In genomic region chr1:15684468-15685283, GRCh38 we compare ENCODE assay signal across 8 cellular contexts. TPM values are rescaled to one million over a fixed set of nuclear protein-coding genes. Genes with fewer than 3 reads are reported as not detected.
A peak's percentile ranks its signal among the peaks of the same experiment; 100 is the strongest.
DNase-seq lines count a peak whose midpoint lies in the region; ATAC-seq and TF ChIP-seq lines count a peak whose summit lies in the region.

No MANE protein-coding gene starts in this region.

- POLR2A ChIA-PET in MCF 10A (lab: Yijun Ruan, JAX): interaction anchor here (0.5 to 4.0 kb wide), 11 partner anchors 9 to 164 kb away, joined by 3 to 30 read pairs (median 4); partner anchors contain the start of gene DDI2

- H3K27ac ChIP-seq in SU-DHL-6 (ENCODE audit: low read depth, low read length): peak overlapping the region; percentile 59

- H3K36me3 Mint-ChIP-seq in MCF 10A (ENCODE audit: insufficient read depth, unreplicated experiment) (peaks cover 9% of the 10 kb centered on the region), immature natural killer cell (no peaks in the 10 kb centered on the region)

- H3K36me3 ChIP-seq in ES-I3 (ENCODE audit: insufficient read depth, low read length) (peaks cover 3% of the 10 kb centered on the region; the same call in 1 of the 2 replicates), SU-DHL-6 (ENCODE audit: low read length) (no peaks in the 10 kb centered on the region)

- DNase-seq in MCF 10A (ENCODE audit: unreplicated experiment) (no peak), immature natural killer cell (peak; percentile 26 to 33 (median 31))
- peak; percentile 33 for DNase-seq in stimulated activated CD4-positive, alpha-beta T cell treated with anti-CD3 and anti-CD28 coated beads, Interleukin-1b, Interleukin-23, amount 100 ng/mL, for 48 hours

- peak overlapping the region; percentile 99 for H3K27ac Mint-ChIP-seq in MCF 10A (ENCODE audit: low read depth, unreplicated experiment)
- peak overlapping the region; percentile 88 to 96 (median 93) for H3K27ac Mint-ChIP-seq in immature natural killer cell

- intact Hi-C loops in MCF 10A (cut with micrococcal nuclease): loop anchor here (1.0 kb wide), 1 partner anchor 29 kb away; no protein-coding TSS in a partner anchor

- H3K4me3 ChIP-seq in SU-DHL-6 (ENCODE audit: insufficient read depth, low read length, poor library complexity, severe bottlenecking): peak overlapping the region; percentile 77

- H3K9me3 ChIP-seq in ES-I3 (ENCODE audit: control insufficient read depth, insufficient read depth, low read length) (no peaks in the 10 kb centered on the region), SU-DHL-6 (ENCODE audit: insufficient read depth, low read length) (no peaks in the 10 kb centered on the region)

- H3K9ac ChIP-seq in ES-I3 (ENCODE audit: low read depth, low read length): peak overlapping the region; percentile 75
- H3K9ac ChIP-seq in SU-DHL-6 (ENCODE audit: low read length): peak overlapping the region; percentile 67

- H3K79me2 ChIP-seq in SU-DHL-6 (ENCODE audit: insufficient read depth, low read length): peaks cover 49% of the 10 kb centered on the region

- H3K9me2 ChIP-seq in SU-DHL-6 (replicated peaks; ENCODE audit: insufficient read depth, low read length): no peaks in the 10 kb centered on the region

- no peaks in the 10 kb centered on the region for H4K20me1 ChIP-seq in SU-DHL-6 (ENCODE audit: low read depth, low read length)

- no peaks in the 10 kb centered on the region for H3K9me3 Mint-ChIP-seq in MCF 10A (ENCODE audit: unreplicated experiment)
- H3K9me3 Mint-ChIP-seq in immature natural killer cell: no peaks in the 10 kb centered on the region

- H3K27me3 Mint-ChIP-seq in MCF 10A (ENCODE audit: insufficient read depth, unreplicated experiment) (no peaks in the 10 kb centered on the region), immature natural killer cell (ENCODE audit: low read depth in 3 of 3) (peaks cover 0 to 6% (median 5%) of the 10 kb centered on the region in 3 donors)

- no TSS peak for BruUV-seq in MCF 10A (replicated peaks; lab: Mats Ljungman, UMichigan)

- H3K4me2 ChIP-seq in SU-DHL-6 (ENCODE audit: low read depth, low read length, poor library complexity, severe bottlenecking): peak overlapping the region; percentile 63

- H3F3A ChIP-seq in SU-DHL-6 (ENCODE audit: insufficient read depth): peaks cover 13% of the 10 kb centered on the region

- ATAC-seq in HG02759 (IDR thresholded peaks at IDR 0.05; ENCODE audit: unreplicated experiment): peak; percentile 37
- ATAC-seq in GM21786 (IDR thresholded peaks at IDR 0.05; ENCODE audit: unreplicated experiment): no peak
- no peak for ATAC-seq in GM21515 (IDR thresholded peaks at IDR 0.05; ENCODE audit: unreplicated experiment)

- CTCF ChIA-PET in MCF 10A (lab: Yijun Ruan, JAX): interaction anchor here (1.0 kb wide), 1 partner anchor 89 kb away, joined by 4 read pairs; no protein-coding TSS in a partner anchor

- TF ChIP-seq CTCF in SU-DHL-6 (IDR thresholded peaks at IDR 0.05; ENCODE audit: insufficient read depth, low read length, poor library complexity, severe bottlenecking) (no peak), MCF 10A (IDR thresholded peaks at IDR 0.05; ENCODE audit: unreplicated experiment) (no peak)

- H3K4me1 ChIP-seq in ES-I3 (ENCODE audit: insufficient read depth, low read length): peaks cover 14% of the 10 kb centered on the region; the same call in 1 of the 2 replicates

- H2AFZ ChIP-seq in SU-DHL-6 (ENCODE audit: low read depth, low read length, severe bottlenecking): peak overlapping the region; percentile 55

- H3K4me1 Mint-ChIP-seq in MCF 10A (ENCODE audit: insufficient read depth, unreplicated experiment) (peaks cover 39% of the 10 kb centered on the region), immature natural killer cell (peaks cover 27 to 29% of the 10 kb centered on the region in 2 donors)

- no peaks in the 10 kb centered on the region for H3K27me3 ChIP-seq in SU-DHL-6 (ENCODE audit: low read length)

- H3K4me3 Mint-ChIP-seq in MCF 10A (ENCODE audit: unreplicated experiment) (peak overlapping the region; percentile 79), immature natural killer cell (peak overlapping the region; percentile 89 to 91 (median 90))

RNA-seq across cellular contexts. Expression of gene PLEKHM2, which starts 0.6 kb away (rescaled TPM):
- 51.5 and 65.8 TPM in 2 replicates for total RNA-seq in MCF 10A (2022)
- polyA plus RNA-seq in immature natural killer cell: 1 to 10 TPM; 1.7 to 4.7 (median 3.2) TPM

RNA-seq across cellular contexts. Expression of gene SLC25A34, which starts 51.4 kb away (rescaled TPM):
- 0.79 and 1.3 TPM in 2 replicates for total RNA-seq in MCF 10A (2022)
- polyA plus RNA-seq in immature natural killer cell: not detected

RNA-seq across cellular contexts. Expression of gene TMEM82, which starts 57.6 kb away (rescaled TPM):
- total RNA-seq in MCF 10A (2022): not detected in 2 replicates
- not detected for polyA plus RNA-seq in immature natural killer cell
